ENCODE assay signal across 15 cellular contexts in genomic region chr1:88029142-88029541, GRCh38.
DNase-seq lines count a peak whose midpoint lies in the region; ATAC-seq, FAIRE-seq and TF ChIP-seq lines count a peak whose summit lies in the region.
"Had no signal": no experiment of that assay in that cellular context is flagged by ENCODE, and none has a peak within 500 bp of the region (broad histone marks: within the 10 kb centered on the region; RNA-seq: fewer than 3 reads in every experiment).

No MANE protein-coding gene starts in this region.

- H3K4me3 ChIP-seq in K562: no peak overlapping the region
- H3K4me3 ChIP-seq in hepatocyte: no peak overlapping the region
- H3K4me3 ChIP-seq in skeletal muscle cell (ENCODE audit: low read depth, low read length): no peak overlapping the region
- H3K4me3 ChIP-seq in spleen: no peak overlapping the region
- H3K4me3 ChIP-seq: MG63 had no signal

- BruUV-seq in K562 (replicated peaks; lab: Mats Ljungman, UMichigan): no TSS peak

- H3K9me2 ChIP-seq in hepatocyte (replicated peaks; ENCODE audit: insufficient read depth): no peaks in the 10 kb centered on the region

- TF ChIP-seq POLR2A in K562 (conservative IDR thresholded peaks at IDR 0.05): no peak
- no peak for TF ChIP-seq POLR2A in spleen (IDR thresholded peaks at IDR 0.05)

- H2AFZ ChIP-seq in K562 (ENCODE audit: low read depth, low read length) (no peak overlapping the region), hepatocyte (no peak overlapping the region)

- no peaks in the 10 kb centered on the region for H3K9me1 ChIP-seq in K562 (ENCODE audit: control insufficient read depth, insufficient read depth, low read length)

- H3K4me3 Mint-ChIP-seq in mesothelial cell of epicardium: no peak overlapping the region
- H3K4me3 Mint-ChIP-seq: activated CD4-positive, alpha-beta T cell treated with anti-CD3 and anti-CD28 coated beads for 36 hours; activated naive CD8-positive, alpha-beta T cell treated with anti-CD3 and anti-CD28 coated beads, Interleukin-2, amount 10 ng/mL, durations not matched to agents 7 days and 5 days; CD14-positive monocyte; dendritic cell treated with granulocyte-macrophage colony-stimulating factor and Interleukin-4, amounts not matched to agents 40 ng/mL and 50 ng/mL, for 4 days had no signal

- TF ChIP-seq EP300 in K562 (IDR thresholded peaks at IDR 0.05; ENCODE audit: low read length): no peak

- TF ChIP-seq RAD21 in K562 (CRISPR knock-in tag; conservative IDR thresholded peaks at IDR 0.05 in 1 of 2, IDR thresholded peaks at IDR 0.05 in 1 of 2): no peak

- H3K9me3 Mint-ChIP-seq in mesothelial cell of epicardium: peaks cover 21% of the 10 kb centered on the region
- H3K9me3 Mint-ChIP-seq: activated naive CD8-positive, alpha-beta T cell treated with anti-CD3 and anti-CD28 coated beads, Interleukin-2, amount 10 ng/mL, durations not matched to agents 7 days and 5 days had no signal

- no peaks in the 10 kb centered on the region for H3K4me1 Mint-ChIP-seq in mesothelial cell of epicardium
- H3K4me1 Mint-ChIP-seq: activated CD4-positive, alpha-beta T cell treated with anti-CD3 and anti-CD28 coated beads for 36 hours; activated naive CD8-positive, alpha-beta T cell treated with anti-CD3 and anti-CD28 coated beads, Interleukin-2, amount 10 ng/mL, durations not matched to agents 7 days and 5 days; CD14-positive monocyte had no signal

- H3K27me3 ChIP-seq in K562 (ENCODE audit: control insufficient read depth in 2 of 2, insufficient read depth in 2 of 2, low read length in 2 of 2) (no peaks in the 10 kb centered on the region), hepatocyte (no peaks in the 10 kb centered on the region), spleen (replicated peaks in 1 of 7) (no peaks in the 10 kb centered on the region)
- H3K27me3 ChIP-seq: foreskin keratinocyte, MG63 had no signal

- no peaks in the 10 kb centered on the region for H4K20me1 ChIP-seq in K562 (replicated peaks; ENCODE audit: control insufficient read depth, insufficient read depth, low read length)
- H4K20me1 ChIP-seq in hepatocyte (ENCODE audit: insufficient read depth, poor library complexity, severe bottlenecking): no peaks in the 10 kb centered on the region

- DNase-seq in HuH-7.5 (ENCODE audit: low spot score) (peak; percentile 17), K562 (ENCODE audit: extremely low read depth in 1 of 4, low spot score in 3 of 4) (no peak), hepatocyte (ENCODE audit: low spot score) (peak; percentile 63), skeletal muscle cell (ENCODE audit: low read depth) (peak; percentile 25), mesothelial cell of epicardium (ENCODE audit: low spot score in 2 of 2, unreplicated experiment in 2 of 2) (no peak), spleen (no peak)
- DNase-seq: activated CD4-positive, alpha-beta T cell treated with anti-CD3 and anti-CD28 coated beads for 36 hours; activated naive CD8-positive, alpha-beta T cell treated with anti-CD3 and anti-CD28 coated beads, Interleukin-2, amount 10 ng/mL, durations not matched to agents 7 days and 5 days; foreskin keratinocyte; GF-D8; MG63 had no signal

- H3K9ac ChIP-seq in K562 (ENCODE audit: insufficient read depth in 1 of 2, low read depth in 2 of 2, low read length in 2 of 2): no peak overlapping the region

- POLR2A ChIA-PET in K562 (lab: Yijun Ruan, JAX): no interaction called here

- ATAC-seq in K562 (no peak), HG02763 (IDR thresholded peaks at IDR 0.05; ENCODE audit: unreplicated experiment) (no peak)
- ATAC-seq: activated CD4-positive, alpha-beta T cell treated with anti-CD3 and anti-CD28 coated beads for 36 hours; foreskin keratinocyte; Panc1 had no signal

- H3K4me2 ChIP-seq in K562 (ENCODE audit: insufficient read depth, low read length) (no peak overlapping the region), hepatocyte (peak overlapping the region; percentile 46)

- H3K36me3 ChIP-seq in K562 (ENCODE audit: control insufficient read depth, insufficient read depth, low read length): no peaks in the 10 kb centered on the region
- no peaks in the 10 kb centered on the region for H3K36me3 ChIP-seq in hepatocyte (replicated peaks; ENCODE audit: insufficient read depth, low read depth)
- H3K36me3 ChIP-seq in spleen: no peaks in the 10 kb centered on the region
- H3K36me3 ChIP-seq: MG63 had no signal

- H3K36me3 Mint-ChIP-seq in mesothelial cell of epicardium: no peaks in the 10 kb centered on the region
- H3K36me3 Mint-ChIP-seq: activated naive CD8-positive, alpha-beta T cell treated with anti-CD3 and anti-CD28 coated beads, Interleukin-2, amount 10 ng/mL, durations not matched to agents 7 days and 5 days; CD14-positive monocyte had no signal

- H3K9me3 ChIP-seq in K562 (replicated peaks; ENCODE audit: control insufficient read depth, insufficient read depth, low read depth, low read length) (no peaks in the 10 kb centered on the region; the same call in 1 of the 2 replicates), hepatocyte (ENCODE audit: low read depth) (no peaks in the 10 kb centered on the region), spleen (no peaks in the 10 kb centered on the region)
- H3K9me3 ChIP-seq: MG63 had no signal

- no peaks in the 10 kb centered on the region for H3K27me3 Mint-ChIP-seq in mesothelial cell of epicardium (ENCODE audit: low read depth)
- H3K27me3 Mint-ChIP-seq: dendritic cell treated with granulocyte-macrophage colony-stimulating factor and Interleukin-4, amounts not matched to agents 40 ng/mL and 50 ng/mL, for 4 days had no signal

- CTCF ChIA-PET in K562 (lab: Yijun Ruan, JAX; ENCODE audit: low intra/inter-chr PET ratio): no interaction called here

- 0% methylated on average over 2 of the region's 2 CpGs for WGBS in K562 (ENCODE audit: insufficient coverage, low coverage, missing lambda C conversion rate)
- 74% methylated on average over 2 of the region's 2 CpGs for whole genome bisulfite sequencing in hepatocyte (ENCODE audit: low lambda C conversion rate, missing lambda C conversion rate)
- WGBS in spleen, 5 donors: 80 to 95% (median 83%) methylated on average over 2 of the region's 2 CpGs

- intact Hi-C loops in K562 (cut with micrococcal nuclease): no loop called here
- intact Hi-C loops in spleen (cut with DNase I; ENCODE audit: low total_unique reads): no loop called here

- H3K27ac ChIP-seq in K562 (ENCODE audit: extremely low read depth, low read depth, low read length) (no peak overlapping the region), hepatocyte (peak overlapping the region; percentile 29), spleen (no peak overlapping the region)
- H3K27ac ChIP-seq: foreskin keratinocyte had no signal

- TF ChIP-seq CTCF in K562 (IDR thresholded peaks at IDR 0.05 in 2 of 3, conservative IDR thresholded peaks at IDR 0.05 in 1 of 3; ENCODE audit: insufficient read depth in 2 of 3, low read depth in 1 of 3, low read length in 3 of 3) (no peak), hepatocyte (IDR thresholded peaks at IDR 0.05; ENCODE audit: poor library complexity) (no peak), mesothelial cell of epicardium (IDR thresholded peaks at IDR 0.05; ENCODE audit: unreplicated experiment) (no peak), spleen (IDR thresholded peaks at IDR 0.05 in 8 of 11, conservative IDR thresholded peaks at IDR 0.05 in 3 of 11) (no peak)

- no peak for FAIRE-seq in K562 (lab: Jason Lieb, UNC)

- in situ Hi-C loops in K562 (cut with MboI): no loop called here

- no peak overlapping the region for H3K27ac Mint-ChIP-seq in mesothelial cell of epicardium
- H3K27ac Mint-ChIP-seq: activated CD4-positive, alpha-beta T cell treated with anti-CD3 and anti-CD28 coated beads for 36 hours; activated naive CD8-positive, alpha-beta T cell treated with anti-CD3 and anti-CD28 coated beads, Interleukin-2, amount 10 ng/mL, durations not matched to agents 7 days and 5 days; CD14-positive monocyte; dendritic cell treated with granulocyte-macrophage colony-stimulating factor and Interleukin-4, amounts not matched to agents 40 ng/mL and 50 ng/mL, for 4 days had no signal

- H3K4me1 ChIP-seq in K562 (replicated peaks in 1 of 2; ENCODE audit: control insufficient read depth in 2 of 2, insufficient read depth in 2 of 2, low read length in 2 of 2) (no peaks in the 10 kb centered on the region), hepatocyte (ENCODE audit: insufficient read depth) (peaks cover 3% of the 10 kb centered on the region), spleen (no peaks in the 10 kb centered on the region)
- H3K4me1 ChIP-seq: foreskin keratinocyte had no signal

- H3K79me2 ChIP-seq in K562 (ENCODE audit: control insufficient read depth, insufficient read depth, low read length): no peaks in the 10 kb centered on the region
- no peaks in the 10 kb centered on the region for H3K79me2 ChIP-seq in hepatocyte

TF ChIP-seq in K562, 482 proteins besides CTCF, POLR2A, EP300 and RAD21:
- TF ChIP-seq ZNF384 (IDR thresholded peaks at IDR 0.05; ENCODE audit: low read depth, low read length) (0 out of 2 replicates have a peak, but pooled peaks have one; percentile 24), ZBTB17 (CRISPR knock-in tag; IDR thresholded peaks at IDR 0.05) (0 out of 2 replicates have a peak, but pooled peaks have one; percentile 50), FOXJ3 (CRISPR knock-in tag; IDR thresholded peaks at IDR 0.05) (no peak)

Comparison
In these comparisons a context has a peak if more than half of its experiments do, and no peak if none do; other contexts are left out.
1. DNase-seq: peak in HuH-7.5 (single experiment), hepatocyte (single experiment) and skeletal muscle cell (single experiment); none in K562 (0 of 4), mesothelial cell of epicardium (0 of 2) and spleen (single experiment).